23 cellular contexts compared by ENCODE assay signal in the genomic region with DNA sequence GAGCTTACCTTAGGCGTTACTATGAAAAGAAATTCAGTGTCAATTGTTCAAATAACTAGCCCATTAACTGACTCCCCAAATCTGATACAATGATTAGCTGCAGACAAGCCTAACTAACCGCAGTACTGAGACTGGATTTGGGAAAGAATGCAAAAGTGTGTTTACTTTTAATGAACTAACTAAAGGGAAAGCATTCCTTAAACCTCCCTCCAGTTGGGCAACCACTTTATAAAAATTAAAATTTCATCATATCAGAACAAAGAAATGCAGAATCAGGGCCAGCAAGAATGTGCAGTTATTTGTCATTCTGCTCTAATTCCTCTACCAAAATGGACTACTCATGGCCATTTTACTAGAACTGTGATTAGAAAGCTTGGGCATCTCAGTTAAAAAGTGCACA. TPM values are rescaled to one million over a fixed set of nuclear protein-coding genes. Genes with fewer than 3 reads are reported as not detected.
DNase-seq lines count a peak whose midpoint lies in the region; ATAC-seq and TF ChIP-seq lines count a peak whose summit lies in the region.
"Had no signal": no experiment of that assay in that cellular context is flagged by ENCODE, and none has a peak within 500 bp of the region (broad histone marks: within the 10 kb centered on the region; RNA-seq: fewer than 3 reads in every experiment).

No MANE protein-coding gene starts in this region.

- WGBS in body of pancreas, 2 donors: 65 to 73% methylated on average over 2 of the region's 2 CpGs
- WGBS in sigmoid colon, 2 donors: 79 to 85% methylated on average over 2 of the region's 2 CpGs

- H3K4me1 ChIP-seq in body of pancreas (peaks cover 16% of the 10 kb centered on the region), Caco-2 (no peaks in the 10 kb centered on the region), sigmoid colon (no peaks in the 10 kb centered on the region)
- H3K4me1 ChIP-seq: BE2C; BLaER1 treated with 17β-estradiol and CSF1 and Interleukin-3, amounts not matched to agents 10 nM and 100 nM had no signal

- no peak overlapping the region for H3K27ac Mint-ChIP-seq in Caco-2 (ENCODE audit: unreplicated experiment)
- H3K27ac Mint-ChIP-seq: CD14-positive monocyte; CD4-positive, alpha-beta T cell; CD8-positive, alpha-beta memory T cell; GM23338 had no signal

- H3K9me3 ChIP-seq in body of pancreas (no peaks in the 10 kb centered on the region), Caco-2 (no peaks in the 10 kb centered on the region), sigmoid colon (no peaks in the 10 kb centered on the region)
- H3K9me3 ChIP-seq: BE2C; BLaER1 treated with 17β-estradiol and CSF1 and Interleukin-3, amounts not matched to agents 10 nM and 100 nM had no signal

- no peak overlapping the region for H3K4me3 Mint-ChIP-seq in Caco-2 (ENCODE audit: unreplicated experiment)
- H3K4me3 Mint-ChIP-seq: CD14-positive monocyte; CD4-positive, alpha-beta T cell; CD8-positive, alpha-beta memory T cell; GM23338; H9 had no signal

- H3K27ac ChIP-seq in body of pancreas: peak overlapping the region in 2 of 4 donors; percentile 26 to 36
- H3K27ac ChIP-seq in sigmoid colon: no peak overlapping the region
- H3K27ac ChIP-seq: BLaER1 treated with 17β-estradiol and CSF1 and Interleukin-3, amounts not matched to agents 10 nM and 100 nM had no signal

- no peaks in the 10 kb centered on the region for H3K27me3 Mint-ChIP-seq in Caco-2 (ENCODE audit: insufficient read depth, unreplicated experiment)

- no peak overlapping the region for H3K4me3 ChIP-seq in AG10803 (ENCODE audit: low read length)
- no peak overlapping the region for H3K4me3 ChIP-seq in body of pancreas
- H3K4me3 ChIP-seq in fibroblast of the aortic adventitia (ENCODE audit: low read depth, low read length): no peak overlapping the region
- H3K4me3 ChIP-seq in Caco-2 (ENCODE audit: low read depth, low read length): no peak overlapping the region
- no peak overlapping the region for H3K4me3 ChIP-seq in sigmoid colon
- H3K4me3 ChIP-seq: BLaER1 treated with 17β-estradiol and CSF1 and Interleukin-3, amounts not matched to agents 10 nM and 100 nM; GM23338 had no signal

- no peaks in the 10 kb centered on the region for H3K27me3 ChIP-seq in body of pancreas
- H3K27me3 ChIP-seq in Caco-2 (replicated peaks; ENCODE audit: control insufficient read depth, insufficient read depth, low read length): no peaks in the 10 kb centered on the region
- H3K27me3 ChIP-seq in sigmoid colon: peaks cover 0 to 3% (median 0%) of the 10 kb centered on the region in 3 donors
- H3K27me3 ChIP-seq: BLaER1 treated with 17β-estradiol and CSF1 and Interleukin-3, amounts not matched to agents 10 nM and 100 nM had no signal

- TF ChIP-seq CTCF in AG10803 (conservative IDR thresholded peaks at IDR 0.05; ENCODE audit: low read length) (no peak), body of pancreas (IDR thresholded peaks at IDR 0.05) (no peak), fibroblast of the aortic adventitia (IDR thresholded peaks at IDR 0.05; ENCODE audit: insufficient read depth, low read length) (no peak), Caco-2 (IDR thresholded peaks at IDR 0.05; ENCODE audit: insufficient read depth in 1 of 2, low read depth in 1 of 2, low read length in 1 of 2, severe bottlenecking in 1 of 2, unreplicated experiment in 1 of 2) (no peak), sigmoid colon (IDR thresholded peaks at IDR 0.05) (no peak)

- H3K4me1 Mint-ChIP-seq in Caco-2 (ENCODE audit: low read depth, unreplicated experiment): no peaks in the 10 kb centered on the region
- H3K4me1 Mint-ChIP-seq: CD14-positive monocyte; CD8-positive, alpha-beta memory T cell; GM23338; H9 had no signal

- TF ChIP-seq POLR2A in body of pancreas (IDR thresholded peaks at IDR 0.05): no peak
- no peak for TF ChIP-seq POLR2A in sigmoid colon (IDR thresholded peaks at IDR 0.05)

- peak; percentile 68 for ATAC-seq in body of pancreas
- no peak for ATAC-seq in HG02623 (IDR thresholded peaks at IDR 0.05; ENCODE audit: unreplicated experiment)
- ATAC-seq: GM23338, HCT116 had no signal

- CTCF ChIA-PET in Caco-2 (lab: Charles Lee): no interaction called here

- H3K36me3 ChIP-seq in body of pancreas (replicated peaks in 1 of 2; ENCODE audit: insufficient read depth in 1 of 2, low read depth in 2 of 2): no peaks in the 10 kb centered on the region
- no peaks in the 10 kb centered on the region for H3K36me3 ChIP-seq in Caco-2 (ENCODE audit: control insufficient read depth, insufficient read depth, low read length)
- no peaks in the 10 kb centered on the region for H3K36me3 ChIP-seq in sigmoid colon
- H3K36me3 ChIP-seq: BE2C; BLaER1 treated with 17β-estradiol and CSF1 and Interleukin-3, amounts not matched to agents 10 nM and 100 nM had no signal

- H3K9me3 Mint-ChIP-seq in Caco-2 (ENCODE audit: unreplicated experiment): no peaks in the 10 kb centered on the region
- H3K9me3 Mint-ChIP-seq: CD4-positive, alpha-beta T cell; GM23338; H9 had no signal

- DNase-seq in AG10803 (ENCODE audit: low read depth) (peak; percentile 56), GM03348 (ENCODE audit: low spot score) (peak; percentile 57), body of pancreas (no peak), fibroblast of the aortic adventitia (ENCODE audit: low read depth) (peak; percentile 46), Caco-2 (no peak), sigmoid colon (no peak)
- DNase-seq in activated CD4-positive, alpha-beta T cell treated with anti-CD3 and anti-CD28 coated beads for 1 hour: no peak
- DNase-seq: 8988T; AML-193; BE2C; Calu3; CD4-positive, alpha-beta T cell; CD8-positive, alpha-beta memory T cell; DND-41; EL; GDM1; H9 had no signal

- intact Hi-C loops in body of pancreas (cut with DNase I): no loop called here
- intact Hi-C loops in Caco-2 (cut with micrococcal nuclease; ENCODE audit: unreplicated experiment): no loop called here
- intact Hi-C loops in sigmoid colon (cut with DNase I): no loop called here

- no peak for TF ChIP-seq EP300 in sigmoid colon (IDR thresholded peaks at IDR 0.05)

- POLR2A ChIA-PET in Caco-2 (lab: Charles Lee): no interaction called here

- no TSS peak for BruUV-seq in Caco-2 (replicated peaks; lab: Mats Ljungman, UMichigan)

- H3K36me3 Mint-ChIP-seq in Caco-2 (ENCODE audit: insufficient read depth, unreplicated experiment): no peaks in the 10 kb centered on the region
- H3K36me3 Mint-ChIP-seq: CD14-positive monocyte; CD8-positive, alpha-beta memory T cell had no signal

RNA-seq across cellular contexts. Expression of a gene that starts 11.7 kb away (rescaled TPM):
- total RNA-seq in body of pancreas (100 to 1,000 TPM in 1 of 2 donors, 10 to 100 TPM in 1; 98.3 to 202 TPM), fibroblast of the aortic adventitia (ENCODE audit: low replicate concordance) (0.25 and 11.5 TPM in 2 replicates), Caco-2 (2022) (6.5 and 9.1 TPM in 2 replicates), sigmoid colon (1 to 10 TPM in 3 of 4 donors, under 1 TPM in 1; 0.49 to 1.9 (median 1.3) TPM)
- polyA plus RNA-seq in sigmoid colon: 10 to 100 TPM; 10.0 to 13.8 (median 12.7) TPM
- total RNA-seq: A673; CD4-positive, alpha-beta T cell; CD8-positive, alpha-beta memory T cell had no signal
- polyA plus RNA-seq: CD8-positive, alpha-beta memory T cell had no signal

Comparison
In these comparisons a context has a peak if more than half of its experiments do, and no peak if none do; other contexts are left out.
1. DNase-seq: peak in AG10803 (single experiment), GM03348 (single experiment) and fibroblast of the aortic adventitia (single experiment); none in body of pancreas (0 of 4), activated CD4-positive, alpha-beta T cell treated with anti-CD3 and anti-CD28 coated beads for 1 hour (single experiment), Caco-2 (0 of 2) and sigmoid colon (single experiment).